8 cellular contexts compared by ENCODE assay signal in the genomic region with DNA sequence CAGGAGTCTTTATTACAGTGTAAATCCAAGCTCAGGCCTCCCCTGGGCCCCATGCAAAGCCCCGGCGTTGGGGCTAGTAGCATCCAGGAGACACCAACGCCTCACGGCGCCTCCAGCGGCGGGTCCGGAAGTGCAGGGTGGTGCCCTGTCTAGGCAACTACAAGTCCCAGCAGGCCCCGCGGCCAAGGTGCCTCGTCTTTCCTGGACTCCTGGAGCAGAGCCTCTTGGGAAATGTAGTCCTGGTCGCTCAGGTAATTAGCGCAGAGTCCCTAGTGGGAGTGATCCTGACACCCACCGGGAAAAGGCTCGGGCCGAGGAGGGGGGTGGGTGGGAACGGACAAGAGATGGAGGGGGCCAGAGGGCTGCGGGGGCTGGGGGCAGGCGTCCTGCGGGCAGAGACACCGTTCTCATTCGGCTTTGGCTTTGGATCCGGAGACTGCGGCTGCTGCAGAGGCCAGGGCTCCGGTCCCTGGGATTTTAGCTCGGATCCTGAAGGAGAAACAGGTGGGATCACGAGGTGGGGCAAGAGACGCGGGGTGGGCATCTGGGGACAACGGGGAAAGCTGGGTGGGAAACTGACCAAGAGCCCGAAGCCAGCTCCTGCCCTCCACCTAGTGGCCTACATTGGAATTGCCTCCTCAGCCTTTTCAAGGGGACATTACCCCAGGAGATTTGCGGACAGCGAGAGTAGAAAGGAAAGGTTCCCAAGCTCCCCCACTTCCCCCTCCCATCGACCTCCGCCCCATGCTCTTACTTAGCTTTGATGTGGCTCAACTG. TPM values are rescaled to one million over a fixed set of nuclear protein-coding genes. Genes with fewer than 3 reads are reported as not detected.
A peak's percentile ranks its signal among the peaks of the same experiment; 100 is the strongest.
DNase-seq lines count a peak whose midpoint lies in the region; ATAC-seq lines count a peak whose summit lies in the region.

No MANE protein-coding gene starts in this region.

- intact Hi-C loops in CD4-positive, alpha-beta memory T cell (cut with micrococcal nuclease) = loop anchor here (1.0 kb wide), 5 partner anchors 21 to 157 kb away; a partner anchor contains a TSS

- peaks cover 5% of the 10 kb centered on the region for H3K4me1 ChIP-seq in CD4-positive, alpha-beta memory T cell (ENCODE audit: insufficient read depth, low read length)
- no peaks in the 10 kb centered on the region for H3K4me1 ChIP-seq in ectodermal cell (ENCODE audit: control insufficient read depth, insufficient read depth, low read length)

- POLR2A ChIA-PET in CD4-positive, alpha-beta memory T cell (lab: Charles Lee; ENCODE audit: partially characterized antibody) = interaction anchor here (0.6 to 3.4 kb wide), 10 partner anchors 11 to 207 kb away, joined by 3 to 36 read pairs (median 4); a partner anchor contains a TSS
- POLR2A ChIA-PET in activated CD4-positive, alpha-beta memory T cell treated with anti-CD3 and anti-CD28 coated beads, Interleukin-2, amount 10 ng/mL, durations not matched to agents 7 days and 5 days (lab: Charles Lee) = interaction anchor here (0.6 to 1.8 kb wide), 11 partner anchors 11 to 276 kb away, joined by 3 to 11 read pairs (median 4); a partner anchor contains a TSS

- H3K9me3 ChIP-seq in CD4-positive, alpha-beta memory T cell (ENCODE audit: control insufficient read depth in 1 of 2, low read length in 2 of 2) = no peaks in the 10 kb centered on the region
- no peaks in the 10 kb centered on the region for H3K9me3 ChIP-seq in ectodermal cell (ENCODE audit: control insufficient read depth, low read length)

- no peaks in the 10 kb centered on the region for H3K27me3 ChIP-seq in CD4-positive, alpha-beta memory T cell (ENCODE audit: insufficient read depth, low read length)
- H3K27me3 ChIP-seq in ectodermal cell (ENCODE audit: control insufficient read depth, insufficient read depth, low read length, poor library complexity, severe bottlenecking) = no peaks in the 10 kb centered on the region

- DNase-seq in CD4-positive, alpha-beta memory T cell = peak; percentile 93 to 97 (median 95)
- peak; percentile 97 for DNase-seq in HK-2 (ENCODE audit: unreplicated experiment)
- DNase-seq in NCI-H82 (lab: John Stamatoyannopoulos, UW) = peak; percentile 99
- peak; percentile 99 for DNase-seq in activated CD4-positive, alpha-beta memory T cell treated with anti-CD3 and anti-CD28 coated beads, Interleukin-2, amount 10 ng/mL, durations not matched to agents 7 days and 5 days
- peak; percentile 93 to 95 for DNase-seq in lung microvascular endothelial cell (ENCODE audit: low read depth in 2 of 2)
- peak; percentile 93 to 98 (median 96) for DNase-seq in stimulated activated CD4-positive, alpha-beta T cell treated with anti-CD3 and anti-CD28 coated beads, TNF-alpha, amount 100 ng/mL, for 4 hours (ENCODE audit: low read depth in 3 of 3)

- no peaks in the 10 kb centered on the region for H3K36me3 Mint-ChIP-seq in CD4-positive, alpha-beta memory T cell
- no peaks in the 10 kb centered on the region for H3K36me3 Mint-ChIP-seq in activated CD4-positive, alpha-beta memory T cell treated with anti-CD3 and anti-CD28 coated beads, Interleukin-2, amount 10 ng/mL, durations not matched to agents 7 days and 5 days (ENCODE audit: low read depth)

- peak; percentile 91 for ATAC-seq in GM19452 (IDR thresholded peaks at IDR 0.05; ENCODE audit: unreplicated experiment)

- peaks cover 0 to 10% (median 0%) of the 10 kb centered on the region in 8 donors for H3K9me3 Mint-ChIP-seq in CD4-positive, alpha-beta memory T cell
- no peaks in the 10 kb centered on the region for H3K9me3 Mint-ChIP-seq in activated CD4-positive, alpha-beta memory T cell treated with anti-CD3 and anti-CD28 coated beads, Interleukin-2, amount 10 ng/mL, durations not matched to agents 7 days and 5 days

- H3K4me3 Mint-ChIP-seq in CD4-positive, alpha-beta memory T cell = peak overlapping the region; percentile 91 to 97 (median 93)
- H3K4me3 Mint-ChIP-seq in activated CD4-positive, alpha-beta memory T cell treated with anti-CD3 and anti-CD28 coated beads, Interleukin-2, amount 10 ng/mL, durations not matched to agents 7 days and 5 days = peak overlapping the region; percentile 86

- CTCF ChIA-PET in CD4-positive, alpha-beta memory T cell (lab: Charles Lee; ENCODE audit: partially characterized antibody) = interaction anchor here (0.7 to 16.8 kb wide), 34 partner anchors 11 to 446 kb away, joined by 3 to 487 read pairs (median 5); a partner anchor contains a TSS
- CTCF ChIA-PET in activated CD4-positive, alpha-beta memory T cell treated with anti-CD3 and anti-CD28 coated beads, Interleukin-2, amount 10 ng/mL, durations not matched to agents 7 days and 5 days (lab: Charles Lee) = interaction anchor here (0.6 to 3.5 kb wide), 42 partner anchors 8 to 406 kb away, joined by 3 to 101 read pairs (median 5); a partner anchor contains a TSS

- H3K4me3 ChIP-seq in CD4-positive, alpha-beta memory T cell (ENCODE audit: low read length in 2 of 2) = peak overlapping the region; percentile 66 to 88
- H3K4me3 ChIP-seq in ectodermal cell (ENCODE audit: insufficient read depth, low read depth, low read length) = peak overlapping the region; percentile 48

- peak overlapping the region; percentile 72 to 94 (median 89) for H3K27ac Mint-ChIP-seq in CD4-positive, alpha-beta memory T cell
- peak overlapping the region; percentile 78 for H3K27ac Mint-ChIP-seq in activated CD4-positive, alpha-beta memory T cell treated with anti-CD3 and anti-CD28 coated beads, Interleukin-2, amount 10 ng/mL, durations not matched to agents 7 days and 5 days

- H3K27ac ChIP-seq in CD4-positive, alpha-beta memory T cell (ENCODE audit: low read depth, low read length) = peak overlapping the region; percentile 34
- H3K27ac ChIP-seq in ectodermal cell (ENCODE audit: insufficient read depth, low read depth, low read length, poor library complexity, severe bottlenecking) = peak overlapping the region; percentile 62

- 3% methylated on average over 35 of the region's 35 CpGs for WGBS in ectodermal cell, 2 experiments

- H3K4me1 Mint-ChIP-seq in CD4-positive, alpha-beta memory T cell = peaks cover 0 to 11% (median 7%) of the 10 kb centered on the region in 4 donors
- H3K4me1 Mint-ChIP-seq in activated CD4-positive, alpha-beta memory T cell treated with anti-CD3 and anti-CD28 coated beads, Interleukin-2, amount 10 ng/mL, durations not matched to agents 7 days and 5 days = peaks cover 16% of the 10 kb centered on the region

- H3K27me3 Mint-ChIP-seq in CD4-positive, alpha-beta memory T cell = peaks cover 2 to 3% of the 10 kb centered on the region in 2 donors
- peaks cover 7% of the 10 kb centered on the region for H3K27me3 Mint-ChIP-seq in activated CD4-positive, alpha-beta memory T cell treated with anti-CD3 and anti-CD28 coated beads, Interleukin-2, amount 10 ng/mL, durations not matched to agents 7 days and 5 days

- H3K36me3 ChIP-seq in CD4-positive, alpha-beta memory T cell (ENCODE audit: insufficient read depth, low read length) = no peaks in the 10 kb centered on the region
- no peaks in the 10 kb centered on the region for H3K36me3 ChIP-seq in ectodermal cell (ENCODE audit: control insufficient read depth, insufficient read depth, low read length)

RNA-seq across cellular contexts. Expression of a gene that starts 11.4 kb away (rescaled TPM):
- 1 to 10 TPM in 1 of 2 experiments, under 1 TPM in 1; 0.14 to 1.1 TPM for total RNA-seq in CD4-positive, alpha-beta memory T cell
- under 1 TPM in 1 of 2 donors, not detected in 1; 0.48 TPM for polyA plus RNA-seq in CD4-positive, alpha-beta memory T cell
- total RNA-seq in activated CD4-positive, alpha-beta memory T cell treated with anti-CD3 and anti-CD28 coated beads, Interleukin-2, amount 10 ng/mL, durations not matched to agents 7 days and 5 days = 1 to 10 TPM; 3.0 to 5.5 TPM
- 20.9 TPM for polyA plus RNA-seq in ectodermal cell (2013, experiment 1 of 4)
- 23.0 TPM for polyA plus RNA-seq in ectodermal cell (2013, experiment 2 of 4)
- polyA plus RNA-seq in ectodermal cell (2013, experiment 3 of 4) = 18.8 TPM
- 22.9 TPM for polyA plus RNA-seq in ectodermal cell (2013, experiment 4 of 4)
- 5.0 and 5.6 TPM in 2 replicates for total RNA-seq in lung microvascular endothelial cell

RNA-seq across cellular contexts. Expression of a gene that starts 12.8 kb away (rescaled TPM):
- total RNA-seq in CD4-positive, alpha-beta memory T cell = 1 to 10 TPM; 5.8 to 7.9 TPM
- 1 to 10 TPM; 3.7 to 4.0 TPM for polyA plus RNA-seq in CD4-positive, alpha-beta memory T cell
- 1 to 10 TPM; 3.5 to 4.3 TPM for total RNA-seq in activated CD4-positive, alpha-beta memory T cell treated with anti-CD3 and anti-CD28 coated beads, Interleukin-2, amount 10 ng/mL, durations not matched to agents 7 days and 5 days
- 3.1 TPM for polyA plus RNA-seq in ectodermal cell (2013, experiment 1 of 4)
- 5.4 TPM for polyA plus RNA-seq in ectodermal cell (2013, experiment 2 of 4)
- 4.1 TPM for polyA plus RNA-seq in ectodermal cell (2013, experiment 3 of 4)
- 4.9 TPM for polyA plus RNA-seq in ectodermal cell (2013, experiment 4 of 4)
- total RNA-seq in lung microvascular endothelial cell = 1.3 TPM in 1 of 2 replicates, not detected in the other

RNA-seq across cellular contexts. Expression of a gene that starts 17.7 kb away (rescaled TPM):
- total RNA-seq in CD4-positive, alpha-beta memory T cell = 1 to 10 TPM; 4.2 to 4.7 TPM
- 10 to 100 TPM; 12.5 to 17.1 TPM for polyA plus RNA-seq in CD4-positive, alpha-beta memory T cell
- 10 to 100 TPM; 15.3 to 16.1 TPM for total RNA-seq in activated CD4-positive, alpha-beta memory T cell treated with anti-CD3 and anti-CD28 coated beads, Interleukin-2, amount 10 ng/mL, durations not matched to agents 7 days and 5 days
- 5.4 TPM for polyA plus RNA-seq in ectodermal cell (2013, experiment 1 of 4)
- polyA plus RNA-seq in ectodermal cell (2013, experiment 2 of 4) = 4.4 TPM
- polyA plus RNA-seq in ectodermal cell (2013, experiment 3 of 4) = 2.6 TPM
- polyA plus RNA-seq in ectodermal cell (2013, experiment 4 of 4) = 3.3 TPM
- total RNA-seq in lung microvascular endothelial cell = 0.65 and 23.4 TPM in 2 replicates

RNA-seq across cellular contexts. Expression of a gene that starts 21.8 kb away (rescaled TPM):
- total RNA-seq in CD4-positive, alpha-beta memory T cell = 10 to 100 TPM; 89.8 to 92.8 TPM
- polyA plus RNA-seq in CD4-positive, alpha-beta memory T cell = 10 to 100 TPM; 49.1 to 53.4 TPM
- total RNA-seq in activated CD4-positive, alpha-beta memory T cell treated with anti-CD3 and anti-CD28 coated beads, Interleukin-2, amount 10 ng/mL, durations not matched to agents 7 days and 5 days = 100 to 1,000 TPM; 224 to 233 TPM
- polyA plus RNA-seq in ectodermal cell (2013, experiment 1 of 4) = 62.1 TPM
- polyA plus RNA-seq in ectodermal cell (2013, experiment 2 of 4) = 66.3 TPM
- polyA plus RNA-seq in ectodermal cell (2013, experiment 3 of 4) = 43.8 TPM
- polyA plus RNA-seq in ectodermal cell (2013, experiment 4 of 4) = 47.9 TPM
- 32.9 and 49.0 TPM in 2 replicates for total RNA-seq in lung microvascular endothelial cell

Comparison
In these comparisons a context has a peak if more than half of its experiments do, and no peak if none do; other contexts are left out.
1. Peak in every context shown above with its lines: DNase-seq, ATAC-seq, H3K4me3 ChIP-seq and H3K27ac ChIP-seq.